26 cellular contexts compared by ENCODE assay signal in the genomic region with DNA sequence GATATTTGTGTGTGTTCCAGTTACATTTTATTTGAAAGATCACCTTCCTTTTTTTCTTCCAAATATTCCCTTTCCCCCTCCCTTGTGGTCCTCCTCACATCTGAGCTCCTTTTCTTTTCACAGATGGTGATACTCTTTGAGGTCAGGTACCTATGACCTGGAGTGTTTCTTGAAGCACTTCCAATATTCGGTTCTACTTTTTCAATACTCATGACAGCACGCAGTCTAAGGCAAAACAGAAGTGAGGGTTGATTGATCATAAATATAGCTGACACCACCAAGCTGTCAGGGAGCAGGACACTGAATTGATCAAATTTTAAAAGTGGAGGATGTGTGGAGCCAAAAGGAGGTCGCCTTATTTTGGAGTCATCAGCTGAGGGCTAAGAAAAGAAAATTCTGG.
A peak's percentile ranks its signal among the peaks of the same experiment; 100 is the strongest.
DNase-seq lines count a peak whose midpoint lies in the region; ATAC-seq, FAIRE-seq and TF ChIP-seq lines count a peak whose summit lies in the region.
"Had no signal": no experiment of that assay in that cellular context is flagged by ENCODE, and none has a peak within 500 bp of the region (broad histone marks: within the 10 kb centered on the region; RNA-seq: fewer than 3 reads in every experiment).

No MANE protein-coding gene starts in this region.

- H3K36me3 ChIP-seq in OCI-LY3 (replicated peaks; ENCODE audit: low read depth, low read length), result no peaks in the 10 kb centered on the region
- no peaks in the 10 kb centered on the region for H3K36me3 ChIP-seq in naive thymus-derived CD4-positive, alpha-beta T cell (ENCODE audit: control insufficient read depth in 2 of 3, insufficient read depth in 3 of 3, low read length in 3 of 3)
- H3K36me3 ChIP-seq: BE2C had no signal

- no peak overlapping the region for H3K27ac ChIP-seq in A549
- H3K27ac ChIP-seq in OCI-LY3 (ENCODE audit: low read length), result no peak overlapping the region
- no peak overlapping the region for H3K27ac ChIP-seq in naive thymus-derived CD4-positive, alpha-beta T cell (ENCODE audit: low read depth, low read length)

- no peak overlapping the region for H3K9ac ChIP-seq in OCI-LY3 (ENCODE audit: low read length)

- no peak overlapping the region for H3K4me3 Mint-ChIP-seq in naive thymus-derived CD4-positive, alpha-beta T cell
- H3K4me3 Mint-ChIP-seq: CD4-positive, CD25-positive, alpha-beta regulatory T cell; CD8-positive, alpha-beta memory T cell; HFFc6 had no signal

- no peak for TF ChIP-seq CTCF in A549 (IDR thresholded peaks at IDR 0.05)
- TF ChIP-seq CTCF in OCI-LY3 (IDR thresholded peaks at IDR 0.05; ENCODE audit: low read depth, low read length), result no peak

- no peaks in the 10 kb centered on the region for H3K4me1 Mint-ChIP-seq in naive thymus-derived CD4-positive, alpha-beta T cell
- H3K4me1 Mint-ChIP-seq: CD4-positive, CD25-positive, alpha-beta regulatory T cell; CD8-positive, alpha-beta memory T cell had no signal

- no peak for TF ChIP-seq EP300 in A549 (IDR thresholded peaks at IDR 0.05)

- no peak overlapping the region for H3K4me3 ChIP-seq in A549
- H3K4me3 ChIP-seq in OCI-LY3 (ENCODE audit: low read length), result no peak overlapping the region
- H3K4me3 ChIP-seq in naive thymus-derived CD4-positive, alpha-beta T cell (ENCODE audit: low read length), result no peak overlapping the region

- peaks cover 0 to 10% (median 0%) of the 10 kb centered on the region in 11 donors for H3K9me3 Mint-ChIP-seq in naive thymus-derived CD4-positive, alpha-beta T cell
- H3K9me3 Mint-ChIP-seq: HFFc6 had no signal

- CTCF ChIA-PET in A549 (lab: Yijun Ruan, JAX), result no interaction called here
- CTCF ChIA-PET in naive thymus-derived CD4-positive, alpha-beta T cell (lab: Charles Lee), result no interaction called here

- no peaks in the 10 kb centered on the region for H3K9me3 ChIP-seq in A549
- no peaks in the 10 kb centered on the region for H3K9me3 ChIP-seq in OCI-LY3 (ENCODE audit: insufficient read depth, low read length)
- no peaks in the 10 kb centered on the region for H3K9me3 ChIP-seq in naive thymus-derived CD4-positive, alpha-beta T cell (ENCODE audit: control insufficient read depth in 2 of 3, low read length in 3 of 3)
- H3K9me3 ChIP-seq: BE2C had no signal

- H3K79me2 ChIP-seq in OCI-LY3 (ENCODE audit: low read length), result no peaks in the 10 kb centered on the region

- 66% methylated on average over 3 of the region's 3 CpGs for WGBS in A549 (ENCODE audit: missing lambda C conversion rate)

- DNase-seq in A549 (ENCODE audit: low read depth in 1 of 2, low spot score in 1 of 2), result no peak
- DNase-seq in stimulated activated naive CD8-positive, alpha-beta T cell treated with anti-CD3 and anti-CD28 coated beads, Interleukin-15, Interleukin-2, amounts not matched to agents 100 U/mL and 50 U/mL, for 24 hours, result no peak
- no peak for DNase-seq in NCI-H774 (lab: John Stamatoyannopoulos, UW)
- no peak for DNase-seq in RKO (ENCODE audit: low spot score)
- no peak for DNase-seq in naive thymus-derived CD4-positive, alpha-beta T cell
- DNase-seq: 8988T; BE2C; C1 segment of cervical spinal cord; CD4-positive, CD25-positive, alpha-beta regulatory T cell; CD8-positive, alpha-beta memory T cell; COR-L47; DMS 273 treated with DMSO at 0.1 percent for 48 hours; DMS53; DND-41; EL; GOT3; H7; HFFc6; Kasumi-1; KG1 had no signal

- H4K20me1 ChIP-seq in OCI-LY3 (ENCODE audit: insufficient read depth, low read length), result no peaks in the 10 kb centered on the region

- no peaks in the 10 kb centered on the region for H3K4me1 ChIP-seq in A549
- peaks cover 9% of the 10 kb centered on the region for H3K4me1 ChIP-seq in OCI-LY3 (ENCODE audit: low read length)
- no peaks in the 10 kb centered on the region for H3K4me1 ChIP-seq in naive thymus-derived CD4-positive, alpha-beta T cell (ENCODE audit: control insufficient read depth in 2 of 2, insufficient read depth in 2 of 2, low read length in 2 of 2)
- H3K4me1 ChIP-seq: BE2C had no signal

- no peak for TF ChIP-seq POLR2A in A549 (IDR thresholded peaks at IDR 0.05; ENCODE audit: low read length)

- no peaks in the 10 kb centered on the region for H3K36me3 Mint-ChIP-seq in naive thymus-derived CD4-positive, alpha-beta T cell
- H3K36me3 Mint-ChIP-seq: CD4-positive, CD25-positive, alpha-beta regulatory T cell; CD8-positive, alpha-beta memory T cell had no signal

- no peaks in the 10 kb centered on the region for H3K27me3 Mint-ChIP-seq in naive thymus-derived CD4-positive, alpha-beta T cell
- H3K27me3 Mint-ChIP-seq: CD4-positive, CD25-positive, alpha-beta regulatory T cell had no signal

- TF ChIP-seq RAD21 in A549 (conservative IDR thresholded peaks at IDR 0.05 in 1 of 2, IDR thresholded peaks at IDR 0.05 in 1 of 2), result no peak

- no peak for ATAC-seq in A549
- ATAC-seq in GM18867 (IDR thresholded peaks at IDR 0.05; ENCODE audit: unreplicated experiment), result peak; percentile 69
- peak; percentile 63 for ATAC-seq in GM21723 (IDR thresholded peaks at IDR 0.05; ENCODE audit: unreplicated experiment)
- ATAC-seq in stimulated activated naive CD8-positive, alpha-beta T cell treated with anti-CD3 and anti-CD28 coated beads, Interleukin-15, Interleukin-2, amounts not matched to agents 100 U/mL and 50 U/mL, for 24 hours, result no peak
- no peak for ATAC-seq in naive thymus-derived CD4-positive, alpha-beta T cell
- ATAC-seq: HCT116, HepG2 had no signal

- FAIRE-seq in A549 (lab: Jason Lieb, UNC), result peak; percentile 78
- FAIRE-seq: GM12891, HepG2 had no signal

- POLR2A ChIA-PET in A549 (lab: Yijun Ruan, JAX), result no interaction called here
- POLR2A ChIA-PET in naive thymus-derived CD4-positive, alpha-beta T cell (lab: Charles Lee), result no interaction called here

- no peak overlapping the region for H2AFZ ChIP-seq in OCI-LY3 (ENCODE audit: low read depth, low read length)

- intact Hi-C loops in naive thymus-derived CD4-positive, alpha-beta T cell (cut with micrococcal nuclease), result no loop called here

- no peak overlapping the region for H3K27ac Mint-ChIP-seq in naive thymus-derived CD4-positive, alpha-beta T cell
- H3K27ac Mint-ChIP-seq: CD4-positive, CD25-positive, alpha-beta regulatory T cell; CD8-positive, alpha-beta memory T cell; HFFc6 had no signal

- no peaks in the 10 kb centered on the region for H3K27me3 ChIP-seq in OCI-LY3 (ENCODE audit: low read depth, low read length)
- H3K27me3 ChIP-seq in naive thymus-derived CD4-positive, alpha-beta T cell (ENCODE audit: control insufficient read depth in 2 of 2, insufficient read depth in 2 of 2, low read length in 2 of 2), result no peaks in the 10 kb centered on the region
- H3K27me3 ChIP-seq: BE2C had no signal

- H3K4me2 ChIP-seq in A549 (no peak overlapping the region), OCI-LY3 (ENCODE audit: low read length) (peak overlapping the region; percentile 20)

TF ChIP-seq in A549, 52 proteins besides CTCF, POLR2A, EP300 and RAD21 (continues in another document):
- TF ChIP-seq CEBPB (IDR thresholded peaks at IDR 0.05) (no peak), FOSL2 (IDR thresholded peaks at IDR 0.05) (no peak), FOSL2 (CRISPR knock-in tag; IDR thresholded peaks at IDR 0.05) (no peak), CBX8 (IDR thresholded peaks at IDR 0.05) (no peak), NR3C1 (IDR thresholded peaks at IDR 0.05) (no peak), ZNF302 (CRISPR knock-in tag; IDR thresholded peaks at IDR 0.05) (no peak), EHF (CRISPR knock-in tag; IDR thresholded peaks at IDR 0.05) (no peak), MYC (IDR thresholded peaks at IDR 0.05; ENCODE audit: borderline replicate concordance, low read length) (no peak), GATA3 (IDR thresholded peaks at IDR 0.05; ENCODE audit: borderline replicate concordance) (no peak), RCOR1 (IDR thresholded peaks at IDR 0.05; ENCODE audit: low read depth, low read length) (no peak), ZFP36 (IDR thresholded peaks at IDR 0.05; ENCODE audit: borderline replicate concordance, partially characterized antibody) (no peak), NFE2L2 (conservative IDR thresholded peaks at IDR 0.05; ENCODE audit: low read length) (no peak), MAFK (IDR thresholded peaks at IDR 0.05; ENCODE audit: partially characterized antibody) (no peak), KDM5A (IDR thresholded peaks at IDR 0.05) (no peak), TFCP2L1 (CRISPR knock-in tag; IDR thresholded peaks at IDR 0.05) (no peak)
- TF ChIP-seq, protein P1, sequence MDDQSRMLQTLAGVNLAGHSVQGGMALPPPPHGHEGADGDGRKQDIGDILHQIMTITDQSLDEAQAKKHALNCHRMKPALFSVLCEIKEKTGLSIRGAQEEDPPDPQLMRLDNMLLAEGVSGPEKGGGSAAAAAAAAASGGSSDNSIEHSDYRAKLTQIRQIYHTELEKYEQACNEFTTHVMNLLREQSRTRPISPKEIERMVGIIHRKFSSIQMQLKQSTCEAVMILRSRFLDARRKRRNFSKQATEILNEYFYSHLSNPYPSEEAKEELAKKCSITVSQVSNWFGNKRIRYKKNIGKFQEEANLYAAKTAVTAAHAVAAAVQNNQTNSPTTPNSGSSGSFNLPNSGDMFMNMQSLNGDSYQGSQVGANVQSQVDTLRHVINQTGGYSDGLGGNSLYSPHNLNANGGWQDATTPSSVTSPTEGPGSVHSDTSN (IDR thresholded peaks at IDR 0.05), result no peak
- TF ChIP-seq, protein P2, sequence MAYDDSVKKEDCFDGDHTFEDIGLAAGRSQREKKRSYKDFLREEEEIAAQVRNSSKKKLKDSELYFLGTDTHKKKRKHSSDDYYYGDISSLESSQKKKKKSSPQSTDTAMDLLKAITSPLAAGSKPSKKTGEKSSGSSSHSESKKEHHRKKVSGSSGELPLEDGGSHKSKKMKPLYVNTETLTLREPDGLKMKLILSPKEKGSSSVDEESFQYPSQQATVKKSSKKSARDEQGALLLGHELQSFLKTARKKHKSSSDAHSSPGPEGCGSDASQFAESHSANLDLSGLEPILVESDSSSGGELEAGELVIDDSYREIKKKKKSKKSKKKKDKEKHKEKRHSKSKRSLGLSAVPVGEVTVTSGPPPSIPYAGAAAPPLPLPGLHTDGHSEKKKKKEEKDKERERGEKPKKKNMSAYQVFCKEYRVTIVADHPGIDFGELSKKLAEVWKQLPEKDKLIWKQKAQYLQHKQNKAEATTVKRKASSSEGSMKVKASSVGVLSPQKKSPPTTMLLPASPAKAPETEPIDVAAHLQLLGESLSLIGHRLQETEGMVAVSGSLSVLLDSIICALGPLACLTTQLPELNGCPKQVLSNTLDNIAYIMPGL (CRISPR knock-in tag; IDR thresholded peaks at IDR 0.05; ENCODE audit: borderline replicate concordance), result no peak
- TF ChIP-seq, protein P3, sequence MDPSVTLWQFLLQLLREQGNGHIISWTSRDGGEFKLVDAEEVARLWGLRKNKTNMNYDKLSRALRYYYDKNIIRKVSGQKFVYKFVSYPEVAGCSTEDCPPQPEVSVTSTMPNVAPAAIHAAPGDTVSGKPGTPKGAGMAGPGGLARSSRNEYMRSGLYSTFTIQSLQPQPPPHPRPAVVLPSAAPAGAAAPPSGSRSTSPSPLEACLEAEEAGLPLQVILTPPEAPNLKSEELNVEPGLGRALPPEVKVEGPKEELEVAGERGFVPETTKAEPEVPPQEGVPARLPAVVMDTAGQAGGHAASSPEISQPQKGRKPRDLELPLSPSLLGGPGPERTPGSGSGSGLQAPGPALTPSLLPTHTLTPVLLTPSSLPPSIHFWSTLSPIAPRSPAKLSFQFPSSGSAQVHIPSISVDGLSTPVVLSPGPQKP (IDR thresholded peaks at IDR 0.05; ENCODE audit: low read depth, low read length), result no peak

Comparison
In these comparisons a context has a peak if more than half of its experiments do, and no peak if none do; other contexts are left out.
1. ATAC-seq: peak in GM18867 (single experiment) and GM21723 (single experiment); none in A549 (0 of 2), stimulated activated naive CD8-positive, alpha-beta T cell treated with anti-CD3 and anti-CD28 coated beads, Interleukin-15, Interleukin-2, amounts not matched to agents 100 U/mL and 50 U/mL, for 24 hours (single experiment) and naive thymus-derived CD4-positive, alpha-beta T cell (single experiment).